ENCODE assay signal across 25 cellular contexts in genomic region chr5:1390861-1391600, GRCh38. TPM values are rescaled to one million over a fixed set of nuclear protein-coding genes. Genes with fewer than 3 reads are reported as not detected.
"Had no signal": no experiment of that assay in that cellular context is flagged by ENCODE, and none has a peak within 500 bp of the region (broad histone marks: within the 10 kb centered on the region; RNA-seq: fewer than 3 reads in every experiment).

No MANE protein-coding gene starts in this region.

- DNase-seq: activated CD4-positive, alpha-beta T cell treated with anti-CD3 and anti-CD28 coated beads, Interleukin-2, amount 10 ng/mL, durations not matched to agents 24 days and 14 days; activated CD4-positive, CD25-positive, alpha-beta regulatory T cell; activated CD8-positive, alpha-beta T cell treated with anti-CD3 and anti-CD28 coated beads for 36 hours; activated naive CD4-positive, alpha-beta T cell; activated naive CD8-positive, alpha-beta T cell treated with anti-CD3 and anti-CD28 coated beads, Interleukin-2, amount 10 ng/mL, durations not matched to agents 7 days and 5 days; activated T-cell treated with anti-CD3 and anti-CD28 coated beads, Interleukin-2, amount 50 U/mL, for 1 hour; amygdala; effector memory CD8-positive, alpha-beta T cell; esophagus squamous epithelium; islet precursor cell; stimulated activated CD4-positive, alpha-beta T cell treated with anti-CD3 and anti-CD28 coated beads, Interleukin-2, amount 100 ng/mL, for 24 hours; stimulated activated naive CD4-positive, alpha-beta T cell treated with Interleukin-2 at 50 U/mL for 16 hours; T1000; thyroid gland had no signal

- H3K4me3 ChIP-seq: cardiac muscle cell, esophagus squamous epithelium, hepatocyte, thyroid gland had no signal

- H3K9me3 ChIP-seq: esophagus squamous epithelium, thyroid gland had no signal

- H3K27me3 ChIP-seq: thyroid gland had no signal

- H3K79me2 ChIP-seq: hepatocyte had no signal

- H3K4me3 Mint-ChIP-seq: activated CD4-positive, alpha-beta T cell treated with anti-CD3 and anti-CD28 coated beads, Interleukin-2, amount 10 ng/mL, durations not matched to agents 24 days and 14 days; activated CD8-positive, alpha-beta T cell treated with anti-CD3 and anti-CD28 coated beads for 36 hours; activated naive CD8-positive, alpha-beta T cell treated with anti-CD3 and anti-CD28 coated beads, Interleukin-2, amount 10 ng/mL, durations not matched to agents 7 days and 5 days; activated T-helper 17 cell treated with anti-CD3 and anti-CD28 coated beads, Interleukin-2, amount 50 U/mL, for 72 hours; effector memory CD8-positive, alpha-beta T cell; memory B cell had no signal

- H3K4me2 ChIP-seq: hepatocyte had no signal

- H3K36me3 Mint-ChIP-seq: memory B cell had no signal

- H2AFZ ChIP-seq: hepatocyte had no signal

- H3K9me3 Mint-ChIP-seq: activated CD8-positive, alpha-beta T cell treated with anti-CD3 and anti-CD28 coated beads for 36 hours; activated naive CD8-positive, alpha-beta T cell treated with anti-CD3 and anti-CD28 coated beads, Interleukin-2, amount 10 ng/mL, durations not matched to agents 7 days and 5 days; activated T-helper 17 cell treated with anti-CD3 and anti-CD28 coated beads, Interleukin-2, amount 50 U/mL, for 72 hours; effector memory CD8-positive, alpha-beta T cell had no signal

- H3K27ac Mint-ChIP-seq: activated CD4-positive, alpha-beta T cell treated with anti-CD3 and anti-CD28 coated beads, Interleukin-2, amount 10 ng/mL, durations not matched to agents 24 days and 14 days; activated CD8-positive, alpha-beta T cell treated with anti-CD3 and anti-CD28 coated beads for 36 hours; activated naive CD8-positive, alpha-beta T cell treated with anti-CD3 and anti-CD28 coated beads, Interleukin-2, amount 10 ng/mL, durations not matched to agents 7 days and 5 days; activated T-helper 17 cell treated with anti-CD3 and anti-CD28 coated beads, Interleukin-2, amount 50 U/mL, for 72 hours; effector memory CD8-positive, alpha-beta T cell; memory B cell; progenitor cell of endocrine pancreas had no signal

- H3K36me3 ChIP-seq: cardiac muscle cell, esophagus squamous epithelium, thyroid gland had no signal

- H3K27ac ChIP-seq: cardiac muscle cell, esophagus squamous epithelium, hepatocyte, thyroid gland had no signal

RNA-seq across cellular contexts. Expression of gene SLC6A3, which starts 54.2 kb away (rescaled TPM):
- total RNA-seq: activated CD4-positive, alpha-beta T cell treated with anti-CD3 and anti-CD28 coated beads, Interleukin-2, amount 10 ng/mL, durations not matched to agents 24 days and 14 days; activated CD8-positive, alpha-beta T cell treated with anti-CD3 and anti-CD28 coated beads for 36 hours; activated T-helper 17 cell treated with anti-CD3 and anti-CD28 coated beads, Interleukin-2, amount 50 U/mL, for 72 hours; cardiac muscle cell; dermis microvascular lymphatic vessel endothelial cell; glomerular endothelial cell; hepatocyte; left lobe of liver; mononuclear cell; progenitor cell of endocrine pancreas; skeletal muscle tissue; urinary bladder had no signal
- polyA plus RNA-seq: cardiac muscle cell, hepatocyte had no signal
